Comparison of ENCODE assay signal across 2 cellular contexts in the genomic region with DNA sequence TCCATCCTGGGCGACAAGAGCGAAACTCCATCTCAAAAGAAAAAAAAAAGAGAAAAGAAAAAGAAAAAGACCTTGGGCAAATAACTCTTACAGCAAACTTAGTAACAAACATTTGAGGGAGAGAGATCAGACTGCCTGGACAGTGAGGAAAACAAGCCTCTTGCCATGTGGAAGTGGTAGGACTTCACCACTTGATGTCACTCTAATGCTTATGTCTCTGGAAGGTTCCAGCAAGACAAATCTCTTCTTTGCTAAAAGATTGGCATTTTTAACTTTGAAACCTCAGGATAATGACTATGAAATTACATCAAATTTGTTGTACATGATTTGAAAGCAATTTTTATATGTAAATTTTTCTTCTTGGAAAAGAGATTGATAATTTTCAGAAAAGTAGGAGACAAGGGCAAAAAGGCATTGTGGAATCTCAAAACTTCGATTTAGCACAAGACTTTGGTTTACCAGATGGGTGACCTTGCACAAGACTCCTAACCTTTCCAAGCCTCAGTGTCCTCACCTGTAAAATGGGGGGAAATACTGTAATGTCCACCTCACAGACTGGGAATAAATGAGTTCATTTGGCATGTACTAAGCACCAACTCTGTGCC.
TF ChIP-seq lines count a peak whose summit lies in the region.

No MANE protein-coding gene starts in this region.

TF ChIP-seq in Ishikawa, 13 proteins besides CTCF, POLR2A, EP300 and RAD21 (continued from another document):
- TF ChIP-seq, protein P1, sequence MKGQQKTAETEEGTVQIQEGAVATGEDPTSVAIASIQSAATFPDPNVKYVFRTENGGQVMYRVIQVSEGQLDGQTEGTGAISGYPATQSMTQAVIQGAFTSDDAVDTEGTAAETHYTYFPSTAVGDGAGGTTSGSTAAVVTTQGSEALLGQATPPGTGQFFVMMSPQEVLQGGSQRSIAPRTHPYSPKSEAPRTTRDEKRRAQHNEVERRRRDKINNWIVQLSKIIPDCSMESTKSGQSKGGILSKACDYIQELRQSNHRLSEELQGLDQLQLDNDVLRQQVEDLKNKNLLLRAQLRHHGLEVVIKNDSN (IDR thresholded peaks at IDR 0.05) = no peak
- TF ChIP-seq MAX (IDR thresholded peaks at IDR 0.05) (no peak), EGR1 (IDR thresholded peaks at IDR 0.05) (no peak)
- TF ChIP-seq, protein P2, sequence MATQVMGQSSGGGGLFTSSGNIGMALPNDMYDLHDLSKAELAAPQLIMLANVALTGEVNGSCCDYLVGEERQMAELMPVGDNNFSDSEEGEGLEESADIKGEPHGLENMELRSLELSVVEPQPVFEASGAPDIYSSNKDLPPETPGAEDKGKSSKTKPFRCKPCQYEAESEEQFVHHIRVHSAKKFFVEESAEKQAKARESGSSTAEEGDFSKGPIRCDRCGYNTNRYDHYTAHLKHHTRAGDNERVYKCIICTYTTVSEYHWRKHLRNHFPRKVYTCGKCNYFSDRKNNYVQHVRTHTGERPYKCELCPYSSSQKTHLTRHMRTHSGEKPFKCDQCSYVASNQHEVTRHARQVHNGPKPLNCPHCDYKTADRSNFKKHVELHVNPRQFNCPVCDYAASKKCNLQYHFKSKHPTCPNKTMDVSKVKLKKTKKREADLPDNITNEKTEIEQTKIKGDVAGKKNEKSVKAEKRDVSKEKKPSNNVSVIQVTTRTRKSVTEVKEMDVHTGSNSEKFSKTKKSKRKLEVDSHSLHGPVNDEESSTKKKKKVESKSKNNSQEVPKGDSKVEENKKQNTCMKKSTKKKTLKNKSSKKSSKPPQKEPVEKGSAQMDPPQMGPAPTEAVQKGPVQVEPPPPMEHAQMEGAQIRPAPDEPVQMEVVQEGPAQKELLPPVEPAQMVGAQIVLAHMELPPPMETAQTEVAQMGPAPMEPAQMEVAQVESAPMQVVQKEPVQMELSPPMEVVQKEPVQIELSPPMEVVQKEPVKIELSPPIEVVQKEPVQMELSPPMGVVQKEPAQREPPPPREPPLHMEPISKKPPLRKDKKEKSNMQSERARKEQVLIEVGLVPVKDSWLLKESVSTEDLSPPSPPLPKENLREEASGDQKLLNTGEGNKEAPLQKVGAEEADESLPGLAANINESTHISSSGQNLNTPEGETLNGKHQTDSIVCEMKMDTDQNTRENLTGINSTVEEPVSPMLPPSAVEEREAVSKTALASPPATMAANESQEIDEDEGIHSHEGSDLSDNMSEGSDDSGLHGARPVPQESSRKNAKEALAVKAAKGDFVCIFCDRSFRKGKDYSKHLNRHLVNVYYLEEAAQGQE (IDR thresholded peaks at IDR 0.05; ENCODE audit: low read depth) = no peak

TF ChIP-seq in K562, 482 proteins besides CTCF, POLR2A, EP300 and RAD21:
- TF ChIP-seq AFF1 (IDR thresholded peaks at IDR 0.05; ENCODE audit: low read depth in 1 of 2, partially characterized antibody in 2 of 2) = no peak
- no peak for TF ChIP-seq ARID3B (CRISPR knock-in tag; IDR thresholded peaks at IDR 0.05; ENCODE audit: borderline replicate concordance)
- TF ChIP-seq RBM25 (IDR thresholded peaks at IDR 0.05; ENCODE audit: low read depth, low read length, severe bottlenecking) = peak; percentile 12
- TF ChIP-seq, protein P2 (CRISPR knock-in tag; IDR thresholded peaks at IDR 0.05; ENCODE audit: low read depth) = no peak
- TF ChIP-seq CREM (IDR thresholded peaks at IDR 0.05; ENCODE audit: low read depth) = no peak
- 0 out of 2 replicates have a peak, but pooled peaks have one; percentile 11 for TF ChIP-seq SMC3 (conservative IDR thresholded peaks at IDR 0.05; ENCODE audit: insufficient read depth, low read depth, low read length)
